ENCODE assay signal across 9 cellular contexts in the genomic region with DNA sequence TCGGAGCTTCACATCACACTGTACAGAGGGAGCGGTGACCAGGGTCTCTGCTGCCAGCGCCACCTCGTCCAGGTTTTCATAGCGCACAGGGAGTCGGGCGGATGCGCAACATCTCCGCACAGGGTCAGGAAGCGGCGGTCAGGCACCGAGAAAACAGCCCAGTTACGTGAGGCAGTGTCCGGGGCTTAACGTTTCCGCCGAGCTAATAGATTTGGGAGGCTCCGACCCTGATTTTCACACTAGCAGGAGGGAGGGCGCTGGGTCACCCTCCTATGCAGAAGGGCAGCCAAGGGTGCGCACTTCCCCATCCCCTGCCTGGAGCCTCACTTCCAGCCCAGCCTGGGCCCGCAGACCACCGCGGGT. TPM values are rescaled to one million over a fixed set of nuclear protein-coding genes. Genes with fewer than 3 reads are reported as not detected.
A peak's percentile ranks its signal among the peaks of the same experiment; 100 is the strongest.
DNase-seq lines count a peak whose midpoint lies in the region; FAIRE-seq and TF ChIP-seq lines count a peak whose summit lies in the region.
"Had no signal": no experiment of that assay in that cellular context is flagged by ENCODE, and none has a peak within 500 bp of the region (broad histone marks: within the 10 kb centered on the region; RNA-seq: fewer than 3 reads in every experiment).

No MANE protein-coding gene starts in this region.

- H3K9me3 Mint-ChIP-seq in activated T-helper 2 cell treated with anti-CD3 and anti-CD28 coated beads, Interferon-gamma antibody, Interleukin-2, Interleukin-4, amounts not matched to agents 10 μg/mL and 5 μg/mL and 100 μg/mL, durations not matched to agents 14 hours and 24 hours and 36 hours = no peaks in the 10 kb centered on the region
- peaks cover 0 to 4% (median 0%) of the 10 kb centered on the region in 6 donors for H3K9me3 Mint-ChIP-seq in immature natural killer cell

- no peak for TF ChIP-seq POLR2A in stomach (IDR thresholded peaks at IDR 0.05)

- peaks cover 82% of the 10 kb centered on the region for H3K27me3 Mint-ChIP-seq in activated T-helper 2 cell treated with anti-CD3 and anti-CD28 coated beads, Interferon-gamma antibody, Interleukin-2, Interleukin-4, amounts not matched to agents 10 μg/mL and 5 μg/mL and 100 μg/mL, durations not matched to agents 14 hours and 24 hours and 36 hours (ENCODE audit: low read depth)
- peaks cover 21 to 43% (median 30%) of the 10 kb centered on the region in 3 donors for H3K27me3 Mint-ChIP-seq in immature natural killer cell (ENCODE audit: low read depth in 3 of 3)

- DNase-seq in NCI-H146 (lab: John Stamatoyannopoulos, UW) = peak; percentile 8
- no peak for DNase-seq in NCI-H146 treated with DMSO at 0.1 percent for 48 hours (lab: John Stamatoyannopoulos, UW; ENCODE audit: unreplicated experiment)
- DNase-seq in activated T-helper 2 cell treated with anti-CD3 and anti-CD28 coated beads, Interferon-gamma antibody, Interleukin-2, Interleukin-4, amounts not matched to agents 10 μg/mL and 5 μg/mL and 100 μg/mL, durations not matched to agents 14 hours and 24 hours and 36 hours (ENCODE audit: low spot score) = no peak
- DNase-seq in immature natural killer cell = no peak
- DNase-seq in stomach = no peak
- no peak for DNase-seq in NCI-H226
- no peak for DNase-seq in frontal cortex (ENCODE audit: low spot score in 2 of 2)
- no peak for DNase-seq in NCI-H187 (lab: John Stamatoyannopoulos, UW)

- no peak for FAIRE-seq in frontal cortex (lab: Jason Lieb, UNC)
- FAIRE-seq: A204.1 had no signal

- TF ChIP-seq EP300 in stomach (IDR thresholded peaks at IDR 0.05) = no peak

- H3K4me3 ChIP-seq in stomach = peak overlapping the region; percentile 52 to 81 (median 60)

- H3K9me3 ChIP-seq in stomach = no peaks in the 10 kb centered on the region

- intact Hi-C loops in activated T-helper 2 cell treated with anti-CD3 and anti-CD28 coated beads, Interferon-gamma antibody, Interleukin-2, Interleukin-4, amounts not matched to agents 10 μg/mL and 5 μg/mL and 100 μg/mL, durations not matched to agents 14 hours and 24 hours and 36 hours (cut with micrococcal nuclease) = loop anchor here (2.0 to 5.0 kb wide), 2 partner anchors 45 to 109 kb away; no protein-coding TSS in a partner anchor
- intact Hi-C loops in stomach (cut with DNase I; ENCODE audit: low total_unique reads) = no loop called here

- peaks cover 5 to 99% (median 77%) of the 10 kb centered on the region in 3 donors for H3K27me3 ChIP-seq in stomach

- 2 to 3% (median 3%) methylated on average over 21 to 23 of the region's 23 CpGs for WGBS in stomach, 5 donors

- H3K4me1 Mint-ChIP-seq in activated T-helper 2 cell treated with anti-CD3 and anti-CD28 coated beads, Interferon-gamma antibody, Interleukin-2, Interleukin-4, amounts not matched to agents 10 μg/mL and 5 μg/mL and 100 μg/mL, durations not matched to agents 14 hours and 24 hours and 36 hours (ENCODE audit: low read depth) = peaks cover 12% of the 10 kb centered on the region
- peaks cover 14 to 23% of the 10 kb centered on the region in 2 donors for H3K4me1 Mint-ChIP-seq in immature natural killer cell

- no peaks in the 10 kb centered on the region for H3K36me3 ChIP-seq in stomach

- peak overlapping the region in 2 of 5 donors; percentile 8 to 23 for H3K27ac ChIP-seq in stomach

- H3K4me1 ChIP-seq in stomach = peaks cover 18 to 27% (median 24%) of the 10 kb centered on the region in 4 donors

- TF ChIP-seq CTCF in stomach (IDR thresholded peaks at IDR 0.05) = no peak

- H3K27ac Mint-ChIP-seq in activated T-helper 2 cell treated with anti-CD3 and anti-CD28 coated beads, Interferon-gamma antibody, Interleukin-2, Interleukin-4, amounts not matched to agents 10 μg/mL and 5 μg/mL and 100 μg/mL, durations not matched to agents 14 hours and 24 hours and 36 hours = no peak overlapping the region
- no peak overlapping the region for H3K27ac Mint-ChIP-seq in immature natural killer cell

- peaks cover 3% of the 10 kb centered on the region for H3K36me3 Mint-ChIP-seq in activated T-helper 2 cell treated with anti-CD3 and anti-CD28 coated beads, Interferon-gamma antibody, Interleukin-2, Interleukin-4, amounts not matched to agents 10 μg/mL and 5 μg/mL and 100 μg/mL, durations not matched to agents 14 hours and 24 hours and 36 hours (ENCODE audit: low read depth)
- H3K36me3 Mint-ChIP-seq in immature natural killer cell = no peaks in the 10 kb centered on the region

- peak overlapping the region; percentile 58 for H3K4me3 Mint-ChIP-seq in activated T-helper 2 cell treated with anti-CD3 and anti-CD28 coated beads, Interferon-gamma antibody, Interleukin-2, Interleukin-4, amounts not matched to agents 10 μg/mL and 5 μg/mL and 100 μg/mL, durations not matched to agents 14 hours and 24 hours and 36 hours (ENCODE audit: low read depth)
- peak overlapping the region; percentile 50 to 82 (median 78) for H3K4me3 Mint-ChIP-seq in immature natural killer cell

RNA-seq across cellular contexts. Expression of gene BTNL9, which starts 13.7 kb away (rescaled TPM):
- 0.09 TPM in 1 of 2 replicates, not detected in the other for total RNA-seq in activated T-helper 2 cell treated with anti-CD3 and anti-CD28 coated beads, Interferon-gamma antibody, Interleukin-2, Interleukin-4, amounts not matched to agents 10 μg/mL and 5 μg/mL and 100 μg/mL, durations not matched to agents 14 hours and 24 hours and 36 hours
- not detected for polyA plus RNA-seq in immature natural killer cell
- 100 to 1,000 TPM in 1 of 5 donors, 10 to 100 TPM in 3, 1 to 10 TPM in 1; 3.5 to 108 (median 14.1) TPM for total RNA-seq in stomach
- 1 to 10 TPM; 3.8 to 8.7 (median 5.7) TPM for polyA plus RNA-seq in stomach
- total RNA-seq in frontal cortex = 2.9 TPM
